Comparison of ENCODE assay signal across 1 cellular context in the genomic region with DNA sequence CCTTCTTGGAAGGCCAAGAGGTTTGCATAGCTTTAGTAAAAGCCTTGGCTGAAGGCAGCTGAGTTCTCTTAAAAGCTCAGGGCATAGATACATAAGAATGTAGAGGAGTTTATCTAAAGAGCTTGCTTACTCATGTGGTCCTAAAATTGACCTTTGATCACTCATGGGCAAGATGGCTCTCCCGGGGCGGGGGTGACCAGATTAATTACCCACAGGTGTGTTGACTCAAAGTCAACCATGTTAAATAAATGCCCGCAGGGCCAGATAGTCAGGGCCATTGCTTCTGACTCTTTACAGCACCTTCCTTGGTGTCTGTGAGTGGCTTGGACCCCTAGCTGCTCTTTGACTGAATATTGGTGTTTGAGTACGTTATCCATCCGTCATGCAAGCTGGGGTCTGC.
TF ChIP-seq lines count a peak whose summit lies in the region.

No MANE protein-coding gene starts in this region.

TF ChIP-seq in WTC11, 78 proteins besides CTCF, POLR2A, EP300 and RAD21 (continued from another document):
- TF ChIP-seq, protein P1, sequence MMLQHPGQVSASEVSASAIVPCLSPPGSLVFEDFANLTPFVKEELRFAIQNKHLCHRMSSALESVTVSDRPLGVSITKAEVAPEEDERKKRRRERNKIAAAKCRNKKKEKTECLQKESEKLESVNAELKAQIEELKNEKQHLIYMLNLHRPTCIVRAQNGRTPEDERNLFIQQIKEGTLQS (CRISPR knock-in tag; conservative IDR thresholded peaks at IDR 0.05), result no peak
- TF ChIP-seq ELF4 (CRISPR knock-in tag; IDR thresholded peaks at IDR 0.05; ENCODE audit: low read depth), result no peak
